Comparison of ENCODE assay signal across 10 cellular contexts in the genomic region with DNA sequence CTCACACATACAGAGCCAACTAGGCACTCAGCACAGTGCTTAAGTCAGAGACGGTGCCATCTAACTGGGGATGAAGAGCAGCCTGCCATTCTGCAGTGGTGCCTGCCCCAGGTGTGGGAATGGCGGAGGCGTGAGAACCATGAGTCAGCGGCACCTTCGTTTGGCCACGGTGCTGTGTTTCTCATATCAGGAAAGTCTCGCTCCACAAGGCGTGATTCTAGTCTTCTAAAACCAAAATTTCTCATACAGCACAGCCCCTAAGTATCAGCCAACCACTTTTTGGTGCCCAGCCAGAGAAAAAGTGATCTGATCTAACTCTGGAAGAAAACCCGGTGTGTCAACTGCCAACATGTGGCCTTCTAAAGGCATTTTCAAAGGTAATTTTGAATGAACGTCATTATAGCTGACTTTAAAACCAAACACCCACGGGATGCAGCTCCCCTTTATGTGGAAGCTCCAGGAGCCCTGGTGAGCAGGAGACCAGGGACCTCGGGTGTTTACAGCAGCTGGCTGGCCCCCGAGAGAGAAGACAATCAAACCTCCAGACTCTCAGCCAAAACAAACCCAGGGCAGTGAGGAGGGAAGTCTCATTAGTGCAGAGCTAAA. TPM values are rescaled to one million over a fixed set of nuclear protein-coding genes. Genes with fewer than 3 reads are reported as not detected.
A peak's percentile ranks its signal among the peaks of the same experiment; 100 is the strongest.
DNase-seq lines count a peak whose midpoint lies in the region; ATAC-seq and TF ChIP-seq lines count a peak whose summit lies in the region.
"Had no signal": no experiment of that assay in that cellular context is flagged by ENCODE, and none has a peak within 500 bp of the region (broad histone marks: within the 10 kb centered on the region; RNA-seq: fewer than 3 reads in every experiment).

No MANE protein-coding gene starts in this region.

- H3K27ac ChIP-seq in CD4-positive, alpha-beta memory T cell (ENCODE audit: low read depth, low read length): no peak overlapping the region
- H3K27ac ChIP-seq in H9 (ENCODE audit: insufficient read length, low read depth, low read length): no peak overlapping the region

- CTCF ChIA-PET in GM10248 (lab: Yijun Ruan, JAX): interaction anchor here (1.1 to 2.5 kb wide), 6 partner anchors 8 to 64 kb away, joined by 3 to 9 read pairs (median 6); no protein-coding TSS in a partner anchor
- CTCF ChIA-PET in CD4-positive, alpha-beta memory T cell (lab: Charles Lee; ENCODE audit: partially characterized antibody): interaction anchor here (1.7 kb wide), 1 partner anchor 16 kb away, joined by 5 read pairs; no protein-coding TSS in a partner anchor

- peaks cover 0 to 13% (median 9%) of the 10 kb centered on the region in 4 donors for H3K4me1 Mint-ChIP-seq in CD4-positive, alpha-beta memory T cell
- peaks cover 25 to 26% of the 10 kb centered on the region in 2 experiments for H3K4me1 Mint-ChIP-seq in H9

- WGBS in H9 (ENCODE audit: extremely low coverage, insufficient read length, low lambda C conversion rate): no CpG with 5 or more reads among the region's 13 CpGs

- H3K23ac ChIP-seq in H9 (ENCODE audit: insufficient read length, low read depth, low read length): no peak overlapping the region

- H3K14ac ChIP-seq in H9 (ENCODE audit: insufficient read depth, low read length): no peak overlapping the region

- H3K27ac Mint-ChIP-seq in CD4-positive, alpha-beta memory T cell: peak overlapping the region in 1 of 7 donors; percentile 3
- no peak overlapping the region for H3K27ac Mint-ChIP-seq in H9

- H3K4me3 Mint-ChIP-seq in CD4-positive, alpha-beta memory T cell: peak overlapping the region in 1 of 8 donors; percentile 11
- H3K4me3 Mint-ChIP-seq in H9: no peak overlapping the region

- no peaks in the 10 kb centered on the region for H3K4me1 ChIP-seq in CD4-positive, alpha-beta memory T cell (ENCODE audit: insufficient read depth, low read length)
- H3K4me1 ChIP-seq in H9 (ENCODE audit: insufficient read depth, low read length): no peaks in the 10 kb centered on the region

- H2BK20ac ChIP-seq in H9 (ENCODE audit: low read depth, low read length, poor library complexity, severe bottlenecking): no peak overlapping the region

- no peak overlapping the region for H2AK5ac ChIP-seq in H9 (ENCODE audit: insufficient read length, low read length)

- no peak overlapping the region for H3K9ac ChIP-seq in H9 (ENCODE audit: extremely low read depth, insufficient read length, low read length)

- no peak overlapping the region for H2BK120ac ChIP-seq in H9 (ENCODE audit: low read depth, low read length, poor library complexity, severe bottlenecking)

- H2BK15ac ChIP-seq in H9 (ENCODE audit: low read depth, low read length): no peak overlapping the region

- no peak overlapping the region for H3K4ac ChIP-seq in H9 (ENCODE audit: low read depth, low read length)

- no peaks in the 10 kb centered on the region for H3K36me3 Mint-ChIP-seq in CD4-positive, alpha-beta memory T cell
- H3K36me3 Mint-ChIP-seq in H9 (ENCODE audit: insufficient read depth in 1 of 3, low read depth in 3 of 3): no peaks in the 10 kb centered on the region

- H3K79me1 ChIP-seq in H9 (ENCODE audit: insufficient read depth, low read depth, low read length, poor library complexity, severe bottlenecking): no peaks in the 10 kb centered on the region

- H3K27me3 Mint-ChIP-seq in CD4-positive, alpha-beta memory T cell: peaks cover 8 to 18% of the 10 kb centered on the region in 2 donors
- H3K27me3 Mint-ChIP-seq in H9 (ENCODE audit: low read depth): peaks cover 9% of the 10 kb centered on the region

- no peak for TF ChIP-seq CTCF in GM10248 (IDR thresholded peaks at IDR 0.05; ENCODE audit: control extremely low read depth, extremely low read depth, low read depth, missing control alignments)
- no peak for TF ChIP-seq CTCF in astrocyte of the cerebellum (IDR thresholded peaks at IDR 0.05; ENCODE audit: low read depth, low read length, missing control alignments)
- TF ChIP-seq CTCF in foreskin fibroblast (IDR thresholded peaks at IDR 0.05; ENCODE audit: low read depth, low read length): no peak
- TF ChIP-seq CTCF in H9 (conservative IDR thresholded peaks at IDR 0.05): no peak

- no peaks in the 10 kb centered on the region for H3K79me2 ChIP-seq in H9 (ENCODE audit: insufficient read depth, low read length)

- H2BK12ac ChIP-seq in H9 (ENCODE audit: insufficient read length, low read depth, low read length): no peak overlapping the region

- no peaks in the 10 kb centered on the region for H3K36me3 ChIP-seq in CD4-positive, alpha-beta memory T cell (ENCODE audit: insufficient read depth, low read length)

- no peak overlapping the region for H2AFZ ChIP-seq in H9 (ENCODE audit: low read length)

- no peak overlapping the region for H4K91ac ChIP-seq in H9 (ENCODE audit: insufficient read length, low read depth, low read length)

- H3K9me3 ChIP-seq in CD4-positive, alpha-beta memory T cell (ENCODE audit: control insufficient read depth in 1 of 2, low read length in 2 of 2): no peaks in the 10 kb centered on the region
- H3K9me3 ChIP-seq in H9 (ENCODE audit: control insufficient read depth, low read depth, low read length): no peaks in the 10 kb centered on the region

- POLR2A ChIA-PET in GM10248 (lab: Yijun Ruan, JAX): no interaction called here
- POLR2A ChIA-PET in CD4-positive, alpha-beta memory T cell (lab: Charles Lee; ENCODE audit: partially characterized antibody): no interaction called here

- no peak overlapping the region for H2BK5ac ChIP-seq in H9 (ENCODE audit: insufficient read length, low read length)

- no peak overlapping the region for H4K8ac ChIP-seq in H9 (replicated peaks; ENCODE audit: insufficient read length, low read depth, low read length)

- H3K4me3 ChIP-seq in astrocyte of the cerebellum (ENCODE audit: low read depth, low read length) (no peak overlapping the region), foreskin fibroblast (ENCODE audit: low read depth in 1 of 2, low read length in 2 of 2) (no peak overlapping the region)
- H3K4me3 ChIP-seq in CD4-positive, alpha-beta memory T cell (ENCODE audit: low read length in 2 of 2): no peak overlapping the region

- DNase-seq in GM10248 (ENCODE audit: extremely low spot score) (peak; percentile 76), astrocyte of the cerebellum (ENCODE audit: low read depth) (peak; percentile 45), posterior vena cava (ENCODE audit: low spot score) (no peak), foreskin fibroblast (no peak), H9 (no peak)
- no peak for DNase-seq in CD4-positive, alpha-beta memory T cell
- DNase-seq: caudate nucleus had no signal

- no peaks in the 10 kb centered on the region for H4K20me1 ChIP-seq in H9 (ENCODE audit: control insufficient read depth, insufficient read depth, insufficient read length)

- ATAC-seq in GM18907 (IDR thresholded peaks at IDR 0.05; ENCODE audit: unreplicated experiment): peak; percentile 49
- ATAC-seq in HG03060 (IDR thresholded peaks at IDR 0.05; ENCODE audit: low read depth, unreplicated experiment): peak; percentile 73

- H3K56ac ChIP-seq in H9 (ENCODE audit: insufficient read length, low read depth, low read length): no peak overlapping the region

- in situ Hi-C loops in astrocyte of the cerebellum (cut with HindIII; ENCODE audit: low sequenced_read_pairs): no loop called here

- no peak overlapping the region for H4K5ac ChIP-seq in H9 (ENCODE audit: insufficient read length, low read depth, low read length)

- H3K23me2 ChIP-seq in H9 (ENCODE audit: insufficient read length, low read depth, low read length, poor library complexity, severe bottlenecking): no peaks in the 10 kb centered on the region

- no peak overlapping the region for H3K18ac ChIP-seq in H9 (ENCODE audit: insufficient read length, low read depth, low read length)

- no peaks in the 10 kb centered on the region for H3K9me3 Mint-ChIP-seq in CD4-positive, alpha-beta memory T cell
- no peaks in the 10 kb centered on the region for H3K9me3 Mint-ChIP-seq in H9

- H3K27me3 ChIP-seq in CD4-positive, alpha-beta memory T cell (ENCODE audit: insufficient read depth, low read length): no peaks in the 10 kb centered on the region
- no peaks in the 10 kb centered on the region for H3K27me3 ChIP-seq in H9 (ENCODE audit: insufficient read depth, low read length)

- H3K4me2 ChIP-seq in H9 (ENCODE audit: insufficient read depth, insufficient read length, low read length): no peak overlapping the region

- intact Hi-C loops in posterior vena cava (cut with DNase I): no loop called here
- intact Hi-C loops in CD4-positive, alpha-beta memory T cell (cut with micrococcal nuclease): no loop called here

- no peak overlapping the region for H3T11ph ChIP-seq in H9 (ENCODE audit: low read length)

RNA-seq across cellular contexts. Expression of gene ABCC12, which starts 54.6 kb away (rescaled TPM):
- total RNA-seq in posterior vena cava (not detected), H9 (2021) (0.09 TPM in 1 of 2 replicates, not detected in the other)
- not detected for total RNA-seq in CD4-positive, alpha-beta memory T cell
- polyA plus RNA-seq in CD4-positive, alpha-beta memory T cell: not detected
- total RNA-seq: osteocyte had no signal

Comparison
In these comparisons a context has a peak if more than half of its experiments do, and no peak if none do; other contexts are left out.
1. DNase-seq: peak in GM10248 (single experiment) and astrocyte of the cerebellum (single experiment); none in posterior vena cava (single experiment), foreskin fibroblast (0 of 2), CD4-positive, alpha-beta memory T cell (0 of 5) and H9 (single experiment).